Comparison of ENCODE assay signal across 8 cellular contexts in the genomic region with DNA sequence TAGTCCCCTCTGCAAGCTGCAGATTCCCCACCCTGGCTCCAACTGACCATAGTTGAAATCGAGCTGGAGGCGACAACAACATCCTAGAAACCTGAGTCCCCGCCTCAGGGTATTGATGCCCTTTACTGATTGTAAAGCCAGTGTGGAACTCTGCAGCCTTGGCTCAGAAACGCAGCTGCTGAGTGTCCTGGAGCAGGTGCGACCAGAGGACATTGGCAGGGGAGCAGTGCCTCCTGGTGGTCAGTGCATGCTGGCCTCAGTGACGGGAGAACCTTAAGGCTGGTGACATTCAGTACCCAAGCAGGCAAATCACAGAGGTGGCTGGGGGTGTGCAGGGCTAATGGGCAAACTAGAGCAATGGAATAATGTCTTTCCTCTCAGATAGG. TPM values are rescaled to one million over a fixed set of nuclear protein-coding genes. Genes with fewer than 3 reads are reported as not detected.
DNase-seq lines count a peak whose midpoint lies in the region; ATAC-seq and TF ChIP-seq lines count a peak whose summit lies in the region.

No MANE protein-coding gene starts in this region.

- intact Hi-C loops in head of caudate nucleus (cut with DNase I) (no loop called here), prostate gland (cut with DNase I) (no loop called here), gastrocnemius medialis (cut with DNase I; ENCODE audit: low total_unique reads) (no loop called here)

- ATAC-seq in GM19467 (IDR thresholded peaks at IDR 0.05; ENCODE audit: unreplicated experiment) (no peak), HG03159 (IDR thresholded peaks at IDR 0.05; ENCODE audit: unreplicated experiment) (no peak), gastrocnemius medialis (no peak)

- H3K27ac ChIP-seq in prostate gland, result no peak overlapping the region
- H3K27ac ChIP-seq in gastrocnemius medialis, result no peak overlapping the region

- TF ChIP-seq CTCF in GM12864 (IDR thresholded peaks at IDR 0.05; ENCODE audit: low read depth, low read length, missing control alignments) (peak; percentile 24), prostate gland (IDR thresholded peaks at IDR 0.05) (peak; percentile 41 to 85 (median 82)), gastrocnemius medialis (IDR thresholded peaks at IDR 0.05 in 4 of 5, conservative IDR thresholded peaks at IDR 0.05 in 1 of 5) (peak in 2 of 5 experiments; percentile 19 to 39)

- no peaks in the 10 kb centered on the region for H3K36me3 ChIP-seq in prostate gland
- H3K36me3 ChIP-seq in gastrocnemius medialis, result no peaks in the 10 kb centered on the region

- TF ChIP-seq POLR2A in prostate gland (IDR thresholded peaks at IDR 0.05) (no peak), gastrocnemius medialis (IDR thresholded peaks at IDR 0.05) (no peak)

- 3% methylated on average over 6 of the region's 6 CpGs for WGBS in prostate gland

- H3K27me3 ChIP-seq in prostate gland (replicated peaks; ENCODE audit: insufficient read depth) (no peaks in the 10 kb centered on the region), gastrocnemius medialis (no peaks in the 10 kb centered on the region)

- H3K9me3 ChIP-seq in prostate gland (no peaks in the 10 kb centered on the region), gastrocnemius medialis (no peaks in the 10 kb centered on the region)

- in situ Hi-C loops in gastrocnemius medialis (cut with MboI; ENCODE audit: low sequenced_read_pairs in 4 of 4), result no loop called here

- DNase-seq in GM12864 (ENCODE audit: low read depth), result no peak
- peak; percentile 50 for DNase-seq in NCI-H2227 (lab: John Stamatoyannopoulos, UW; ENCODE audit: unreplicated experiment)
- DNase-seq in activated T-cell treated with anti-CD3 and anti-CD28 coated beads for 48 hours (ENCODE audit: low read depth), result peak; percentile 23
- DNase-seq in head of caudate nucleus, result peak; percentile 16 to 77 (median 50)
- DNase-seq in prostate gland (ENCODE audit: low spot score), result peak; percentile 72
- no peak for DNase-seq in gastrocnemius medialis

- H3K4me3 ChIP-seq in GM12864 (ENCODE audit: low read depth, low read length), result no peak overlapping the region
- H3K4me3 ChIP-seq in prostate gland, result no peak overlapping the region
- H3K4me3 ChIP-seq in gastrocnemius medialis, result no peak overlapping the region

- no peaks in the 10 kb centered on the region for H3K4me1 ChIP-seq in prostate gland (replicated peaks)
- no peaks in the 10 kb centered on the region for H3K4me1 ChIP-seq in gastrocnemius medialis

RNA-seq across cellular contexts. Expression of a gene that starts 20.4 kb away (rescaled TPM):
- 10 to 100 TPM; 12.7 to 22.7 TPM for total RNA-seq in prostate gland
- 10 to 100 TPM in 1 of 4 donors, 1 to 10 TPM in 3; 4.4 to 11.3 (median 5.0) TPM for total RNA-seq in gastrocnemius medialis

RNA-seq across cellular contexts. Expression of a gene that starts 56.4 kb away (rescaled TPM):
- total RNA-seq in prostate gland, result 1 to 10 TPM; 4.5 to 5.5 TPM
- total RNA-seq in gastrocnemius medialis, result 1 to 10 TPM in 3 of 4 donors, under 1 TPM in 1; 0.71 to 2.1 (median 1.5) TPM

Comparison
In these comparisons a context has a peak if more than half of its experiments do, and no peak if none do; other contexts are left out.
1. DNase-seq: peak in NCI-H2227 (single experiment), activated T-cell treated with anti-CD3 and anti-CD28 coated beads for 48 hours (single experiment), head of caudate nucleus (42 of 42) and prostate gland (single experiment); none in GM12864 (single experiment) and gastrocnemius medialis (0 of 2).